In genomic region chr10:27252267-27253000, GRCh38 we compare ENCODE assay signal across 1 cellular context.
TF ChIP-seq lines count a peak whose summit lies in the region.

No MANE protein-coding gene starts in this region.

TF ChIP-seq in K562, 482 proteins besides CTCF, POLR2A, EP300 and RAD21 (continued from another document and continues in another):
- TF ChIP-seq ZNF639 (CRISPR knock-in tag; conservative IDR thresholded peaks at IDR 0.05 in 1 of 2, IDR thresholded peaks at IDR 0.05 in 1 of 2) (no peak), POLR3G (IDR thresholded peaks at IDR 0.05; ENCODE audit: extremely low read depth, insufficient read length, insufficient replicate concordance) (no peak), CHCHD3 (CRISPR knock-in tag; IDR thresholded peaks at IDR 0.05) (no peak), ZFX (CRISPR knock-in tag; IDR thresholded peaks at IDR 0.05) (peak; percentile 97), NR2F6 (CRISPR knock-in tag; IDR thresholded peaks at IDR 0.05) (no peak), ZNF436 (CRISPR knock-in tag; IDR thresholded peaks at IDR 0.05) (no peak), RBM34 (IDR thresholded peaks at IDR 0.05; ENCODE audit: borderline replicate concordance, insufficient read depth, low read length) (peak; percentile 33; the same call in 1 of the 2 replicates), MYNN (IDR thresholded peaks at IDR 0.05) (no peak), MYNN (CRISPR knock-in tag; IDR thresholded peaks at IDR 0.05) (no peak), EGR1 (conservative IDR thresholded peaks at IDR 0.05) (peak; percentile 92), TAF1 (IDR thresholded peaks at IDR 0.05; ENCODE audit: control insufficient read depth, extremely low read depth, insufficient read depth, low read length, severe bottlenecking) (peak; percentile 66), ZNF551 (CRISPR knock-in tag; IDR thresholded peaks at IDR 0.05) (no peak), IRF1 (CRISPR knock-in tag; IDR thresholded peaks at IDR 0.05; ENCODE audit: borderline replicate concordance) (no peak), PHB2 (IDR thresholded peaks at IDR 0.05; ENCODE audit: low read depth) (no peak), ZBTB8A (IDR thresholded peaks at IDR 0.05; ENCODE audit: partially characterized antibody) (no peak), DPF2 (IDR thresholded peaks at IDR 0.05) (no peak), KLF6 (CRISPR knock-in tag; IDR thresholded peaks at IDR 0.05; ENCODE audit: borderline replicate concordance) (no peak), HNRNPLL (IDR thresholded peaks at IDR 0.05; ENCODE audit: low read depth, low read length, poor library complexity, severe bottlenecking) (no peak), MCM3 (IDR thresholded peaks at IDR 0.05) (no peak), SRF (CRISPR knock-in tag; IDR thresholded peaks at IDR 0.05) (no peak), CEBPG (CRISPR knock-in tag; IDR thresholded peaks at IDR 0.05) (no peak), CEBPG (tag; conservative IDR thresholded peaks at IDR 0.05 in 1 of 2, IDR thresholded peaks at IDR 0.05 in 1 of 2) (no peak), ESRRB (CRISPR knock-in tag; IDR thresholded peaks at IDR 0.05; ENCODE audit: borderline replicate concordance) (no peak), SAFB (IDR thresholded peaks at IDR 0.05; ENCODE audit: borderline replicate concordance, low read depth, low read length) (no peak), ZNF41 (CRISPR knock-in tag; conservative IDR thresholded peaks at IDR 0.05) (no peak), SMARCC2 (IDR thresholded peaks at IDR 0.05; ENCODE audit: low read depth) (no peak), HINFP (tag; conservative IDR thresholded peaks at IDR 0.05; ENCODE audit: low read depth) (no peak), ADNP (tag; IDR thresholded peaks at IDR 0.05) (no peak), NRF1 (conservative IDR thresholded peaks at IDR 0.05 in 1 of 2, IDR thresholded peaks at IDR 0.05 in 1 of 2) (no peak), GATAD2B (IDR thresholded peaks at IDR 0.05; ENCODE audit: borderline replicate concordance) (no peak), ZFP36 (IDR thresholded peaks at IDR 0.05; ENCODE audit: low read depth, low read length, partially characterized antibody) (no peak)
- TF ChIP-seq, protein P1, sequence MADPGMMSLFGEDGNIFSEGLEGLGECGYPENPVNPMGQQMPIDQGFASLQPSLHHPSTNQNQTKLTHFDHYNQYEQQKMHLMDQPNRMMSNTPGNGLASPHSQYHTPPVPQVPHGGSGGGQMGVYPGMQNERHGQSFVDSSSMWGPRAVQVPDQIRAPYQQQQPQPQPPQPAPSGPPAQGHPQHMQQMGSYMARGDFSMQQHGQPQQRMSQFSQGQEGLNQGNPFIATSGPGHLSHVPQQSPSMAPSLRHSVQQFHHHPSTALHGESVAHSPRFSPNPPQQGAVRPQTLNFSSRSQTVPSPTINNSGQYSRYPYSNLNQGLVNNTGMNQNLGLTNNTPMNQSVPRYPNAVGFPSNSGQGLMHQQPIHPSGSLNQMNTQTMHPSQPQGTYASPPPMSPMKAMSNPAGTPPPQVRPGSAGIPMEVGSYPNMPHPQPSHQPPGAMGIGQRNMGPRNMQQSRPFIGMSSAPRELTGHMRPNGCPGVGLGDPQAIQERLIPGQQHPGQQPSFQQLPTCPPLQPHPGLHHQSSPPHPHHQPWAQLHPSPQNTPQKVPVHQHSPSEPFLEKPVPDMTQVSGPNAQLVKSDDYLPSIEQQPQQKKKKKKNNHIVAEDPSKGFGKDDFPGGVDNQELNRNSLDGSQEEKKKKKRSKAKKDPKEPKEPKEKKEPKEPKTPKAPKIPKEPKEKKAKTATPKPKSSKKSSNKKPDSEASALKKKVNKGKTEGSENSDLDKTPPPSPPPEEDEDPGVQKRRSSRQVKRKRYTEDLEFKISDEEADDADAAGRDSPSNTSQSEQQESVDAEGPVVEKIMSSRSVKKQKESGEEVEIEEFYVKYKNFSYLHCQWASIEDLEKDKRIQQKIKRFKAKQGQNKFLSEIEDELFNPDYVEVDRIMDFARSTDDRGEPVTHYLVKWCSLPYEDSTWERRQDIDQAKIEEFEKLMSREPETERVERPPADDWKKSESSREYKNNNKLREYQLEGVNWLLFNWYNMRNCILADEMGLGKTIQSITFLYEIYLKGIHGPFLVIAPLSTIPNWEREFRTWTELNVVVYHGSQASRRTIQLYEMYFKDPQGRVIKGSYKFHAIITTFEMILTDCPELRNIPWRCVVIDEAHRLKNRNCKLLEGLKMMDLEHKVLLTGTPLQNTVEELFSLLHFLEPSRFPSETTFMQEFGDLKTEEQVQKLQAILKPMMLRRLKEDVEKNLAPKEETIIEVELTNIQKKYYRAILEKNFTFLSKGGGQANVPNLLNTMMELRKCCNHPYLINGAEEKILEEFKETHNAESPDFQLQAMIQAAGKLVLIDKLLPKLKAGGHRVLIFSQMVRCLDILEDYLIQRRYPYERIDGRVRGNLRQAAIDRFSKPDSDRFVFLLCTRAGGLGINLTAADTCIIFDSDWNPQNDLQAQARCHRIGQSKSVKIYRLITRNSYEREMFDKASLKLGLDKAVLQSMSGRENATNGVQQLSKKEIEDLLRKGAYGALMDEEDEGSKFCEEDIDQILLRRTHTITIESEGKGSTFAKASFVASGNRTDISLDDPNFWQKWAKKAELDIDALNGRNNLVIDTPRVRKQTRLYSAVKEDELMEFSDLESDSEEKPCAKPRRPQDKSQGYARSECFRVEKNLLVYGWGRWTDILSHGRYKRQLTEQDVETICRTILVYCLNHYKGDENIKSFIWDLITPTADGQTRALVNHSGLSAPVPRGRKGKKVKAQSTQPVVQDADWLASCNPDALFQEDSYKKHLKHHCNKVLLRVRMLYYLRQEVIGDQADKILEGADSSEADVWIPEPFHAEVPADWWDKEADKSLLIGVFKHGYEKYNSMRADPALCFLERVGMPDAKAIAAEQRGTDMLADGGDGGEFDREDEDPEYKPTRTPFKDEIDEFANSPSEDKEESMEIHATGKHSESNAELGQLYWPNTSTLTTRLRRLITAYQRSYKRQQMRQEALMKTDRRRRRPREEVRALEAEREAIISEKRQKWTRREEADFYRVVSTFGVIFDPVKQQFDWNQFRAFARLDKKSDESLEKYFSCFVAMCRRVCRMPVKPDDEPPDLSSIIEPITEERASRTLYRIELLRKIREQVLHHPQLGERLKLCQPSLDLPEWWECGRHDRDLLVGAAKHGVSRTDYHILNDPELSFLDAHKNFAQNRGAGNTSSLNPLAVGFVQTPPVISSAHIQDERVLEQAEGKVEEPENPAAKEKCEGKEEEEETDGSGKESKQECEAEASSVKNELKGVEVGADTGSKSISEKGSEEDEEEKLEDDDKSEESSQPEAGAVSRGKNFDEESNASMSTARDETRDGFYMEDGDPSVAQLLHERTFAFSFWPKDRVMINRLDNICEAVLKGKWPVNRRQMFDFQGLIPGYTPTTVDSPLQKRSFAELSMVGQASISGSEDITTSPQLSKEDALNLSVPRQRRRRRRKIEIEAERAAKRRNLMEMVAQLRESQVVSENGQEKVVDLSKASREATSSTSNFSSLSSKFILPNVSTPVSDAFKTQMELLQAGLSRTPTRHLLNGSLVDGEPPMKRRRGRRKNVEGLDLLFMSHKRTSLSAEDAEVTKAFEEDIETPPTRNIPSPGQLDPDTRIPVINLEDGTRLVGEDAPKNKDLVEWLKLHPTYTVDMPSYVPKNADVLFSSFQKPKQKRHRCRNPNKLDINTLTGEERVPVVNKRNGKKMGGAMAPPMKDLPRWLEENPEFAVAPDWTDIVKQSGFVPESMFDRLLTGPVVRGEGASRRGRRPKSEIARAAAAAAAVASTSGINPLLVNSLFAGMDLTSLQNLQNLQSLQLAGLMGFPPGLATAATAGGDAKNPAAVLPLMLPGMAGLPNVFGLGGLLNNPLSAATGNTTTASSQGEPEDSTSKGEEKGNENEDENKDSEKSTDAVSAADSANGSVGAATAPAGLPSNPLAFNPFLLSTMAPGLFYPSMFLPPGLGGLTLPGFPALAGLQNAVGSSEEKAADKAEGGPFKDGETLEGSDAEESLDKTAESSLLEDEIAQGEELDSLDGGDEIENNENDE (IDR thresholded peaks at IDR 0.05; ENCODE audit: low read depth, low read length) = no peak
- TF ChIP-seq, protein P2, sequence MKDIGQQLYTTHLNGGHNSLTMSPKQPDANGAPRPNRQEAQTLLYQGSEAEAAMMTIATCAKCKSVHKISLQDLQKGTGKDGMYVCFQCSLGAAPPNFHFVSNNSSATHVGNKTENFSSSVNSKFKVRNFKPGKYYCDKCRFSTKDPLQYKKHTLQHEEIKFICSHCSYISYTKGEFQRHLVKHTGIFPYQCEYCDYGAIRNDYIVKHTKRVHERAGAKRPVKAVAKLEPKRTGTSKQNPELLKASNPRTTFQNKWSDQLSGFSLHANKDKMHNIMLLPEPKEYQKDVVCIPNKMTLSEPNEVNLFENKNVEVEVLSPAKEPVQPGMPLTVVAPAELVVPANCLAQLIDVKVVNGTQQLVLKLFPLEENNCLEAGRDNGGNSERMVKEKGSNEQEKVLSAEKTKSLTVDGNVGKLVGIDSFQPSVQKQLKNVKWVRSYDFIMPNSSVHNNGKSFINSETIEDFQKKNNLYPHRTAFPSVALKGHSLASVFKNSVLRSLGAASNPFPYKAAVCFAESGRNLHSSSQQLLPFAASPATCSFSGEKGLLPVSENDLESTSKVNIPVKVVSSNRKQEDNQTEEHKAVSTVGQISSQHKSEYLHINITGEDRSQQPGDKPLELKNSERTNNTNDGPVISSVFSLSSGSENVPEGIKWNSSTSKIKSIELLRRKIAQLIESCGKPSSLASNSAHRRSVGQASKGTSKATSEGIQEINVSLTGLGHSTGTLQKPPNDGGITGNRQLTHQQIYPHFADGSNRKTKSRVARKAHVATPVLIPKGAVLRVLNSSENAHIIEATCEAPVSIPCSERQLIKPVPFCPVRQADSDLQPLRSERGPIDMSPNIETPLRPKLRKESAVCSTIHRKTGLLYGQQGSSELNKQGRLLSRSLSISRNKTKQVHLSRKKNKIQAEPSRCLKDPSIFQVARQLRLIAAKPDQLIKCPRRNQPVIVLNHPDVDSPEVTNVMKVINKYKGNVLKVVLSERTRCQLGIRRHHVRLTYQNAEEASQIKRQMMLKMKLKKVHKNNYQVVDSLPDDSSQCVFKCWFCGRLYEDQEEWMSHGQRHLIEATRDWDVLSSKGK (CRISPR knock-in tag; IDR thresholded peaks at IDR 0.05) = no peak
- TF ChIP-seq, protein P3, sequence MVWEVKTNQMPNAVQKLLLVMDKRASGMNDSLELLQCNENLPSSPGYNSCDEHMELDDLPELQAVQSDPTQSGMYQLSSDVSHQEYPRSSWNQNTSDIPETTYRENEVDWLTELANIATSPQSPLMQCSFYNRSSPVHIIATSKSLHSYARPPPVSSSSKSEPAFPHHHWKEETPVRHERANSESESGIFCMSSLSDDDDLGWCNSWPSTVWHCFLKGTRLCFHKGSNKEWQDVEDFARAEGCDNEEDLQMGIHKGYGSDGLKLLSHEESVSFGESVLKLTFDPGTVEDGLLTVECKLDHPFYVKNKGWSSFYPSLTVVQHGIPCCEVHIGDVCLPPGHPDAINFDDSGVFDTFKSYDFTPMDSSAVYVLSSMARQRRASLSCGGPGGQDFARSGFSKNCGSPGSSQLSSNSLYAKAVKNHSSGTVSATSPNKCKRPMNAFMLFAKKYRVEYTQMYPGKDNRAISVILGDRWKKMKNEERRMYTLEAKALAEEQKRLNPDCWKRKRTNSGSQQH (CRISPR knock-in tag; IDR thresholded peaks at IDR 0.05) = no peak
- TF ChIP-seq, protein P4, sequence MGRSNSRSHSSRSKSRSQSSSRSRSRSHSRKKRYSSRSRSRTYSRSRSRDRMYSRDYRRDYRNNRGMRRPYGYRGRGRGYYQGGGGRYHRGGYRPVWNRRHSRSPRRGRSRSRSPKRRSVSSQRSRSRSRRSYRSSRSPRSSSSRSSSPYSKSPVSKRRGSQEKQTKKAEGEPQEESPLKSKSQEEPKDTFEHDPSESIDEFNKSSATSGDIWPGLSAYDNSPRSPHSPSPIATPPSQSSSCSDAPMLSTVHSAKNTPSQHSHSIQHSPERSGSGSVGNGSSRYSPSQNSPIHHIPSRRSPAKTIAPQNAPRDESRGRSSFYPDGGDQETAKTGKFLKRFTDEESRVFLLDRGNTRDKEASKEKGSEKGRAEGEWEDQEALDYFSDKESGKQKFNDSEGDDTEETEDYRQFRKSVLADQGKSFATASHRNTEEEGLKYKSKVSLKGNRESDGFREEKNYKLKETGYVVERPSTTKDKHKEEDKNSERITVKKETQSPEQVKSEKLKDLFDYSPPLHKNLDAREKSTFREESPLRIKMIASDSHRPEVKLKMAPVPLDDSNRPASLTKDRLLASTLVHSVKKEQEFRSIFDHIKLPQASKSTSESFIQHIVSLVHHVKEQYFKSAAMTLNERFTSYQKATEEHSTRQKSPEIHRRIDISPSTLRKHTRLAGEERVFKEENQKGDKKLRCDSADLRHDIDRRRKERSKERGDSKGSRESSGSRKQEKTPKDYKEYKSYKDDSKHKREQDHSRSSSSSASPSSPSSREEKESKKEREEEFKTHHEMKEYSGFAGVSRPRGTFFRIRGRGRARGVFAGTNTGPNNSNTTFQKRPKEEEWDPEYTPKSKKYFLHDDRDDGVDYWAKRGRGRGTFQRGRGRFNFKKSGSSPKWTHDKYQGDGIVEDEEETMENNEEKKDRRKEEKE (IDR thresholded peaks at IDR 0.05; ENCODE audit: borderline replicate concordance in 1 of 2, control insufficient read depth in 1 of 2, low read depth in 2 of 2, low read length in 1 of 2) = no peak
